ENCODE assay signal across 25 cellular contexts in the genomic region with DNA sequence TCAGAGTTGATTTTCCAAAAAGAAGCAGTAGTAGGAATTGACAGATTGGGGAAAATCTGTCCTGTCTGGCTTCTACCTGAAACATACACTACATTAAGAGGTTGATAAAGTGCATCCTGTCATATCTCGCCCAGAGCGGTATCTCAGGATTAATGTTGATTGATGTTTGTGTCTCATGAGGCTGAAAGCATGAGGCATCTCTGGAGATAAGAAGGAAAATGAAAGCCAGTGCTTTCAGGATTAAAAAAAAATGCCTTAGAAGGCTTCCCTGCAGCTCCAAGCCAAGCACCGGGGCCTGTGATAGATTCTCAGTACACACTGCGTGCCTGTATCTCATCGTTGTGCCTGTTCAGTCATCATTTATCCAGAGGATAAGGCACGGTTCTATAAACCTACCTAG. TPM values are rescaled to one million over a fixed set of nuclear protein-coding genes. Genes with fewer than 3 reads are reported as not detected.
DNase-seq lines count a peak whose midpoint lies in the region; ATAC-seq, FAIRE-seq and TF ChIP-seq lines count a peak whose summit lies in the region.
"Had no signal": no experiment of that assay in that cellular context is flagged by ENCODE, and none has a peak within 500 bp of the region (broad histone marks: within the 10 kb centered on the region; RNA-seq: fewer than 3 reads in every experiment).

No MANE protein-coding gene starts in this region.

- TF ChIP-seq POLR2A in K562 (conservative IDR thresholded peaks at IDR 0.05), result no peak

- peaks cover 13 to 38% of the 10 kb centered on the region in 2 experiments; a peak in 4 of 5 replicates for H3K27me3 ChIP-seq in K562 (ENCODE audit: control insufficient read depth in 2 of 2, insufficient read depth in 2 of 2, low read length in 2 of 2)

- H3K9me3 ChIP-seq in K562 (replicated peaks; ENCODE audit: control insufficient read depth, insufficient read depth, low read depth, low read length), result no peaks in the 10 kb centered on the region
- H3K9me3 ChIP-seq: A549, HAP-1 had no signal

- no peak for TF ChIP-seq EP300 in K562 (IDR thresholded peaks at IDR 0.05; ENCODE audit: low read length)

- H2AFZ ChIP-seq in K562 (ENCODE audit: low read depth, low read length), result no peak overlapping the region

- H3K9ac ChIP-seq in K562 (ENCODE audit: insufficient read depth in 1 of 2, low read depth in 2 of 2, low read length in 2 of 2), result no peak overlapping the region

- no peaks in the 10 kb centered on the region for H3K4me1 ChIP-seq in K562 (replicated peaks in 1 of 2; ENCODE audit: control insufficient read depth in 2 of 2, insufficient read depth in 2 of 2, low read length in 2 of 2)
- H3K4me1 ChIP-seq: A549, HAP-1 had no signal

- no TSS peak for BruUV-seq in K562 (replicated peaks; lab: Mats Ljungman, UMichigan)

- H3K36me3 Mint-ChIP-seq in mesothelial cell of epicardium, result no peaks in the 10 kb centered on the region
- H3K36me3 Mint-ChIP-seq: CD4-positive, alpha-beta memory T cell had no signal

- DNase-seq in ELF-1 (ENCODE audit: low read depth, low spot score), result peak; percentile 44
- no peak for DNase-seq in K562 (ENCODE audit: extremely low read depth in 1 of 4, low spot score in 3 of 4)
- no peak for DNase-seq in mesothelial cell of epicardium (ENCODE audit: low spot score in 2 of 2, unreplicated experiment in 2 of 2)
- DNase-seq in GM10248 (ENCODE audit: extremely low spot score), result no peak
- DNase-seq in RKO (ENCODE audit: low spot score), result no peak
- DNase-seq in stimulated activated naive CD4-positive, alpha-beta T cell (lab: John Stamatoyannopoulos, UW), result no peak
- DNase-seq in NCI-H2029 (lab: John Stamatoyannopoulos, UW), result no peak
- DNase-seq: 8988T; ACHN; AML-193; C1 segment of cervical spinal cord; Calu3; CD4-positive, alpha-beta memory T cell; COR-L47; DMS153; DND-41; GDM1; GOT3; HFFc6 had no signal

- TF ChIP-seq CTCF in K562 (IDR thresholded peaks at IDR 0.05 in 2 of 3, conservative IDR thresholded peaks at IDR 0.05 in 1 of 3; ENCODE audit: insufficient read depth in 2 of 3, low read depth in 1 of 3, low read length in 3 of 3), result no peak
- no peak for TF ChIP-seq CTCF in mesothelial cell of epicardium (IDR thresholded peaks at IDR 0.05; ENCODE audit: unreplicated experiment)
- TF ChIP-seq CTCF in GM10248 (IDR thresholded peaks at IDR 0.05; ENCODE audit: control extremely low read depth, extremely low read depth, low read depth, missing control alignments), result no peak

- POLR2A ChIA-PET in K562 (lab: Yijun Ruan, JAX) (no interaction called here), GM10248 (lab: Yijun Ruan, JAX) (no interaction called here)

- H3K27ac ChIP-seq in K562 (ENCODE audit: extremely low read depth, low read depth, low read length), result no peak overlapping the region
- H3K27ac ChIP-seq: A549 had no signal

- H3K27ac Mint-ChIP-seq in mesothelial cell of epicardium, result peak overlapping the region; percentile 31
- H3K27ac Mint-ChIP-seq: CD4-positive, alpha-beta memory T cell; HFFc6 had no signal

- ATAC-seq in SK-N-SH treated with all-trans-retinoic acid at 6 μM for 48 hours, result no peak
- no peak for ATAC-seq in K562
- ATAC-seq: A549 had no signal

- H3K4me3 Mint-ChIP-seq in mesothelial cell of epicardium, result no peak overlapping the region
- H3K4me3 Mint-ChIP-seq: HFFc6 had no signal

- no peaks in the 10 kb centered on the region for H4K20me1 ChIP-seq in K562 (replicated peaks; ENCODE audit: control insufficient read depth, insufficient read depth, low read length)

- 3% methylated on average over 6 of the region's 6 CpGs for WGBS in K562 (ENCODE audit: insufficient coverage, low coverage, missing lambda C conversion rate)

- in situ Hi-C loops in K562 (cut with MboI), result no loop called here

- no peak overlapping the region for H3K4me3 ChIP-seq in K562
- H3K4me3 ChIP-seq: A549, HAP-1 had no signal

- no peaks in the 10 kb centered on the region for H3K36me3 ChIP-seq in K562 (ENCODE audit: control insufficient read depth, insufficient read depth, low read length)
- H3K36me3 ChIP-seq: HAP-1 had no signal

- H3K9me3 Mint-ChIP-seq in mesothelial cell of epicardium, result peaks cover 5% of the 10 kb centered on the region

- peaks cover 13% of the 10 kb centered on the region for H3K27me3 Mint-ChIP-seq in mesothelial cell of epicardium (ENCODE audit: low read depth)

- no peak overlapping the region for H3K4me2 ChIP-seq in K562 (ENCODE audit: insufficient read depth, low read length)
- H3K4me2 ChIP-seq: A549 had no signal

- no peak for FAIRE-seq in K562 (lab: Jason Lieb, UNC)
- FAIRE-seq: A549, GM12892, H54 had no signal

- no peaks in the 10 kb centered on the region for H3K79me2 ChIP-seq in K562 (ENCODE audit: control insufficient read depth, insufficient read depth, low read length)

- CTCF ChIA-PET in K562 (lab: Yijun Ruan, JAX; ENCODE audit: low intra/inter-chr PET ratio) (no interaction called here), GM10248 (lab: Yijun Ruan, JAX) (interaction anchor here (1.1 to 3.6 kb wide), 3 partner anchors 8 to 87 kb away, joined by 3 to 34 read pairs (median 22); a partner anchor contains a TSS)

- peaks cover 22% of the 10 kb centered on the region for H3K4me1 Mint-ChIP-seq in mesothelial cell of epicardium
- H3K4me1 Mint-ChIP-seq: CD4-positive, alpha-beta memory T cell had no signal

- intact Hi-C loops in K562 (cut with micrococcal nuclease), result no loop called here

- no peak for TF ChIP-seq RAD21 in K562 (CRISPR knock-in tag; conservative IDR thresholded peaks at IDR 0.05 in 1 of 2, IDR thresholded peaks at IDR 0.05 in 1 of 2)

- H3K9me1 ChIP-seq in K562 (ENCODE audit: control insufficient read depth, insufficient read depth, low read length), result no peaks in the 10 kb centered on the region

TF ChIP-seq in SK-N-SH treated with all-trans-retinoic acid at 6 μM for 48 hours, 23 proteins besides CTCF, POLR2A, EP300 and RAD21 (continues in another document):
- TF ChIP-seq ESRRG (CRISPR knock-in tag; IDR thresholded peaks at IDR 0.05), result no peak
- no peak for TF ChIP-seq ZNF8 (CRISPR knock-in tag; IDR thresholded peaks at IDR 0.05)

TF ChIP-seq in K562, 482 proteins besides CTCF, POLR2A, EP300 and RAD21 (continues in another document):
- TF ChIP-seq, protein P1, sequence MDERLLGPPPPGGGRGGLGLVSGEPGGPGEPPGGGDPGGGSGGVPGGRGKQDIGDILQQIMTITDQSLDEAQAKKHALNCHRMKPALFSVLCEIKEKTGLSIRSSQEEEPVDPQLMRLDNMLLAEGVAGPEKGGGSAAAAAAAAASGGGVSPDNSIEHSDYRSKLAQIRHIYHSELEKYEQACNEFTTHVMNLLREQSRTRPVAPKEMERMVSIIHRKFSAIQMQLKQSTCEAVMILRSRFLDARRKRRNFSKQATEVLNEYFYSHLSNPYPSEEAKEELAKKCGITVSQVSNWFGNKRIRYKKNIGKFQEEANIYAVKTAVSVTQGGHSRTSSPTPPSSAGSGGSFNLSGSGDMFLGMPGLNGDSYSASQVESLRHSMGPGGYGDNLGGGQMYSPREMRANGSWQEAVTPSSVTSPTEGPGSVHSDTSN (CRISPR knock-in tag; IDR thresholded peaks at IDR 0.05; ENCODE audit: low read depth), result no peak
- TF ChIP-seq, protein P1 (tag; conservative IDR thresholded peaks at IDR 0.05; ENCODE audit: low read depth), result peak; percentile 58; the same call in 1 of the 2 replicates
- no peak for TF ChIP-seq MIER1 (IDR thresholded peaks at IDR 0.05; ENCODE audit: low read depth)

RNA-seq across cellular contexts. Expression of a gene that starts 26.4 kb away (rescaled TPM):
- not detected in 2 replicates for total RNA-seq in K562 (2011; cell fraction: chromatin; rRNA removed; ENCODE audit: low replicate concordance)
- not detected in 2 replicates for total RNA-seq in K562 (2011; cell fraction: nucleolus; rRNA removed)
- total RNA-seq in K562 (2011; cell fraction: nucleoplasm; rRNA removed), result not detected in 2 replicates
- total RNA-seq in K562 (2014; rRNA removed) (not detected in 2 replicates), K562 (2014; rRNA removed; fragmentation: Illumina TruSeq; extraction: Trizol) (not detected in 2 replicates), K562 (2015; rRNA removed; fragmentation: Illumina TruSeq; extraction: Trizol) (not detected in 2 replicates), K562 (2021) (not detected in 2 replicates), mesothelial cell of epicardium (not detected in 3 replicates)
- polyA plus RNA-seq in K562 (2011; rRNA removed) (not detected in 2 replicates), K562 (2014; fragmentation: Illumina TruSeq; extraction: Trizol) (not detected in 2 replicates), K562 (2014; fragmentation: Nextera tagmentation; extraction: Ambion mirVana) (not detected), K562 (2014; rRNA removed) (not detected in 2 replicates)
- not detected in 2 replicates for polyA plus RNA-seq in K562 (2011; cell fraction: cytosol; rRNA removed)
- polyA plus RNA-seq in K562 (2011; cell fraction: nucleus; rRNA removed), result not detected in 2 replicates
- polyA plus RNA-seq in K562 (2012), result not detected in 2 replicates
- polyA minus RNA-seq in K562 (2011; rRNA and poly(A)+ RNA removed), result not detected in 2 replicates
- not detected in 2 replicates for polyA minus RNA-seq in K562 (2011; cell fraction: cytosol; rRNA and poly(A)+ RNA removed)
- polyA minus RNA-seq in K562 (2011; cell fraction: nucleus; rRNA and poly(A)+ RNA removed), result not detected in 2 replicates
- total RNA-seq: Calu3; CD4-positive, alpha-beta memory T cell; HFFc6 had no signal
- polyA plus RNA-seq: A549; BJ; CD4-positive, alpha-beta memory T cell had no signal

RNA-seq across cellular contexts. Expression of a gene that starts 57.8 kb away (rescaled TPM):
- not detected in 2 replicates for total RNA-seq in K562 (2011; cell fraction: chromatin; rRNA removed; ENCODE audit: low replicate concordance)
- not detected in 2 replicates for total RNA-seq in K562 (2011; cell fraction: nucleolus; rRNA removed)
- not detected in 2 replicates for total RNA-seq in K562 (2011; cell fraction: nucleoplasm; rRNA removed)
- total RNA-seq in K562 (2014; rRNA removed) (not detected in 2 replicates), K562 (2014; rRNA removed; fragmentation: Illumina TruSeq; extraction: Trizol) (not detected in 2 replicates), K562 (2015; rRNA removed; fragmentation: Illumina TruSeq; extraction: Trizol) (not detected in 2 replicates), K562 (2021) (not detected in 2 replicates), mesothelial cell of epicardium (not detected in 3 replicates)
- polyA plus RNA-seq in K562 (2011; rRNA removed) (not detected in 2 replicates), K562 (2014; fragmentation: Illumina TruSeq; extraction: Trizol) (not detected in 2 replicates), K562 (2014; fragmentation: Nextera tagmentation; extraction: Ambion mirVana) (not detected), K562 (2014; rRNA removed) (not detected in 2 replicates)
- polyA plus RNA-seq in K562 (2011; cell fraction: cytosol; rRNA removed), result not detected in 2 replicates
- polyA plus RNA-seq in K562 (2011; cell fraction: nucleus; rRNA removed), result not detected in 2 replicates
- polyA plus RNA-seq in K562 (2012), result not detected in 2 replicates
- not detected in 2 replicates for polyA minus RNA-seq in K562 (2011; rRNA and poly(A)+ RNA removed)
- polyA minus RNA-seq in K562 (2011; cell fraction: cytosol; rRNA and poly(A)+ RNA removed), result not detected in 2 replicates
- not detected in 2 replicates for polyA minus RNA-seq in K562 (2011; cell fraction: nucleus; rRNA and poly(A)+ RNA removed)
- total RNA-seq: Calu3; CD4-positive, alpha-beta memory T cell; HFFc6 had no signal
- polyA plus RNA-seq: A549; BJ; CD4-positive, alpha-beta memory T cell had no signal
